Comparison of ENCODE assay signal across 1 cellular context in genomic region chr7:23539494-23539907, GRCh38.
A peak's percentile ranks its signal among the peaks of the same experiment; 100 is the strongest.
TF ChIP-seq lines count a peak whose summit lies in the region.

No MANE protein-coding gene starts in this region.

TF ChIP-seq in GM12878, 131 proteins besides CTCF, POLR2A, EP300 and RAD21 (continued from another document and continues in another):
- TF ChIP-seq ZNF592 (IDR thresholded peaks at IDR 0.05), result no peak
- no peak for TF ChIP-seq CBX3 (IDR thresholded peaks at IDR 0.05; ENCODE audit: borderline replicate concordance, low read depth)
- no peak for TF ChIP-seq CREB1 (IDR thresholded peaks at IDR 0.05; ENCODE audit: low read depth)
- TF ChIP-seq KDM1A (IDR thresholded peaks at IDR 0.05; ENCODE audit: borderline replicate concordance), result no peak
- TF ChIP-seq SREBF1 (IDR thresholded peaks at IDR 0.05; ENCODE audit: low read length), result no peak
- no peak for TF ChIP-seq E2F4 (IDR thresholded peaks at IDR 0.05; ENCODE audit: low read depth, low read length)
- TF ChIP-seq SIN3A (IDR thresholded peaks at IDR 0.05; ENCODE audit: low read depth, low read length), result no peak
- peak; percentile 81 for TF ChIP-seq SPI1 (IDR thresholded peaks at IDR 0.05; ENCODE audit: borderline replicate concordance, insufficient read depth, low read depth, low read length)
- TF ChIP-seq, protein P1, sequence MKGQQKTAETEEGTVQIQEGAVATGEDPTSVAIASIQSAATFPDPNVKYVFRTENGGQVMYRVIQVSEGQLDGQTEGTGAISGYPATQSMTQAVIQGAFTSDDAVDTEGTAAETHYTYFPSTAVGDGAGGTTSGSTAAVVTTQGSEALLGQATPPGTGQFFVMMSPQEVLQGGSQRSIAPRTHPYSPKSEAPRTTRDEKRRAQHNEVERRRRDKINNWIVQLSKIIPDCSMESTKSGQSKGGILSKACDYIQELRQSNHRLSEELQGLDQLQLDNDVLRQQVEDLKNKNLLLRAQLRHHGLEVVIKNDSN (IDR thresholded peaks at IDR 0.05; ENCODE audit: borderline replicate concordance, extremely low read length, insufficient read depth, low read depth, low read length), result no peak
- TF ChIP-seq NRF1 (conservative IDR thresholded peaks at IDR 0.05; ENCODE audit: low read depth, low read length), result no peak
- TF ChIP-seq PAX8 (IDR thresholded peaks at IDR 0.05), result no peak
- TF ChIP-seq, protein P2, sequence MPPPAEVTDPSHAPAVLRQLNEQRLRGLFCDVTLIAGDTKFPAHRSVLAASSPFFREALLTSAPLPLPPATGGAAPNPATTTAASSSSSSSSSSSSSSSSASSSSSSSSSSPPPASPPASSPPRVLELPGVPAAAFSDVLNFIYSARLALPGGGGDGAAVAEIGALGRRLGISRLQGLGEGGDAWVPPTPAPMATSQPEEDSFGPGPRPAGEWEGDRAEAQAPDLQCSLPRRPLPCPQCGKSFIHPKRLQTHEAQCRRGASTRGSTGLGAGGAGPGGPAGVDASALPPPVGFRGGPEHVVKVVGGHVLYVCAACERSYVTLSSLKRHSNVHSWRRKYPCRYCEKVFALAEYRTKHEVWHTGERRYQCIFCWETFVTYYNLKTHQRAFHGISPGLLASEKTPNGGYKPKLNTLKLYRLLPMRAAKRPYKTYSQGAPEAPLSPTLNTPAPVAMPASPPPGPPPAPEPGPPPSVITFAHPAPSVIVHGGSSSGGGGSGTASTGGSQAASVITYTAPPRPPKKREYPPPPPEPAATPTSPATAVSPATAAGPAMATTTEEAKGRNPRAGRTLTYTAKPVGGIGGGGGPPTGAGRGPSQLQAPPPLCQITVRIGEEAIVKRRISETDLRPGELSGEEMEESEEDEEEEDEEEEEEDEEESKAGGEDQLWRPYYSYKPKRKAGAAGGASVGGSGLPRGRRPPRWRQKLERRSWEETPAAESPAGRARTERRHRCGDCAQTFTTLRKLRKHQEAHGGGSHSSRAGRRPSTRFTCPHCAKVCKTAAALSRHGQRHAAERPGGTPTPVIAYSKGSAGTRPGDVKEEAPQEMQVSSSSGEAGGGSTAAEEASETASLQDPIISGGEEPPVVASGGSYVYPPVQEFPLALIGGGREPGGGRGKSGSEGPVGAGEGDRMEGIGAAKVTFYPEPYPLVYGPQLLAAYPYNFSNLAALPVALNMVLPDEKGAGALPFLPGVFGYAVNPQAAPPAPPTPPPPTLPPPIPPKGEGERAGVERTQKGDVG (CRISPR knock-in tag; IDR thresholded peaks at IDR 0.05), result no peak
- TF ChIP-seq ZZZ3 (IDR thresholded peaks at IDR 0.05; ENCODE audit: control insufficient read depth, insufficient read length, low read depth), result no peak
- no peak for TF ChIP-seq ZNF274 (IDR thresholded peaks at IDR 0.05; ENCODE audit: insufficient read depth, insufficient read length)
- no peak for TF ChIP-seq HDAC2 (IDR thresholded peaks at IDR 0.05)
- TF ChIP-seq CHD1 (IDR thresholded peaks at IDR 0.05; ENCODE audit: low read depth, low read length), result no peak
- no peak for TF ChIP-seq CEBPZ (IDR thresholded peaks at IDR 0.05; ENCODE audit: low read depth, low read length)
- TF ChIP-seq, protein P3, sequence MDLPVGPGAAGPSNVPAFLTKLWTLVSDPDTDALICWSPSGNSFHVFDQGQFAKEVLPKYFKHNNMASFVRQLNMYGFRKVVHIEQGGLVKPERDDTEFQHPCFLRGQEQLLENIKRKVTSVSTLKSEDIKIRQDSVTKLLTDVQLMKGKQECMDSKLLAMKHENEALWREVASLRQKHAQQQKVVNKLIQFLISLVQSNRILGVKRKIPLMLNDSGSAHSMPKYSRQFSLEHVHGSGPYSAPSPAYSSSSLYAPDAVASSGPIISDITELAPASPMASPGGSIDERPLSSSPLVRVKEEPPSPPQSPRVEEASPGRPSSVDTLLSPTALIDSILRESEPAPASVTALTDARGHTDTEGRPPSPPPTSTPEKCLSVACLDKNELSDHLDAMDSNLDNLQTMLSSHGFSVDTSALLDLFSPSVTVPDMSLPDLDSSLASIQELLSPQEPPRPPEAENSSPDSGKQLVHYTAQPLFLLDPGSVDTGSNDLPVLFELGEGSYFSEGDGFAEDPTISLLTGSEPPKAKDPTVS (IDR thresholded peaks at IDR 0.05; ENCODE audit: low read depth, low read length), result no peak
- no peak for TF ChIP-seq RAD51 (IDR thresholded peaks at IDR 0.05)
- TF ChIP-seq RB1 (IDR thresholded peaks at IDR 0.05; ENCODE audit: borderline replicate concordance), result no peak
- 0 out of 2 replicates have a peak, but pooled peaks have one; percentile 19 for TF ChIP-seq ATF7 (IDR thresholded peaks at IDR 0.05; ENCODE audit: low read depth)
- no peak for TF ChIP-seq POLR2AphosphoS5 (IDR thresholded peaks at IDR 0.05; ENCODE audit: low read length)
- no peak for TF ChIP-seq PBX3 (IDR thresholded peaks at IDR 0.05; ENCODE audit: insufficient replicate concordance, low read depth, low read length)
- no peak for TF ChIP-seq RBBP5 (conservative IDR thresholded peaks at IDR 0.05)
- 0 out of 2 replicates have a peak, but pooled peaks have one; percentile 26 for TF ChIP-seq MTA2 (IDR thresholded peaks at IDR 0.05; ENCODE audit: low read depth)
- TF ChIP-seq SREBF2 (IDR thresholded peaks at IDR 0.05; ENCODE audit: low read length), result no peak
- TF ChIP-seq NBN (IDR thresholded peaks at IDR 0.05), result peak; percentile 66; the same call in 1 of the 2 replicates
- no peak for TF ChIP-seq JUND (IDR thresholded peaks at IDR 0.05; ENCODE audit: low read depth, low read length)
- 0 out of 2 replicates have a peak, but pooled peaks have one; percentile 16 for TF ChIP-seq YY1 (IDR thresholded peaks at IDR 0.05; ENCODE audit: low read depth, low read length)
- TF ChIP-seq, protein P4, sequence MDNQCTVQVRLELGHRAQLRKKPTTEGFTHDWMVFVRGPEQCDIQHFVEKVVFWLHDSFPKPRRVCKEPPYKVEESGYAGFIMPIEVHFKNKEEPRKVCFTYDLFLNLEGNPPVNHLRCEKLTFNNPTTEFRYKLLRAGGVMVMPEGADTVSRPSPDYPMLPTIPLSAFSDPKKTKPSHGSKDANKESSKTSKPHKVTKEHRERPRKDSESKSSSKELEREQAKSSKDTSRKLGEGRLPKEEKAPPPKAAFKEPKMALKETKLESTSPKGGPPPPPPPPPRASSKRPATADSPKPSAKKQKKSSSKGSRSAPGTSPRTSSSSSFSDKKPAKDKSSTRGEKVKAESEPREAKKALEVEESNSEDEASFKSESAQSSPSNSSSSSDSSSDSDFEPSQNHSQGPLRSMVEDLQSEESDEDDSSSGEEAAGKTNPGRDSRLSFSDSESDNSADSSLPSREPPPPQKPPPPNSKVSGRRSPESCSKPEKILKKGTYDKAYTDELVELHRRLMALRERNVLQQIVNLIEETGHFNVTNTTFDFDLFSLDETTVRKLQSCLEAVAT (IDR thresholded peaks at IDR 0.05), result peak; percentile 19; the same call in 1 of the 2 replicates
- TF ChIP-seq, protein P5, sequence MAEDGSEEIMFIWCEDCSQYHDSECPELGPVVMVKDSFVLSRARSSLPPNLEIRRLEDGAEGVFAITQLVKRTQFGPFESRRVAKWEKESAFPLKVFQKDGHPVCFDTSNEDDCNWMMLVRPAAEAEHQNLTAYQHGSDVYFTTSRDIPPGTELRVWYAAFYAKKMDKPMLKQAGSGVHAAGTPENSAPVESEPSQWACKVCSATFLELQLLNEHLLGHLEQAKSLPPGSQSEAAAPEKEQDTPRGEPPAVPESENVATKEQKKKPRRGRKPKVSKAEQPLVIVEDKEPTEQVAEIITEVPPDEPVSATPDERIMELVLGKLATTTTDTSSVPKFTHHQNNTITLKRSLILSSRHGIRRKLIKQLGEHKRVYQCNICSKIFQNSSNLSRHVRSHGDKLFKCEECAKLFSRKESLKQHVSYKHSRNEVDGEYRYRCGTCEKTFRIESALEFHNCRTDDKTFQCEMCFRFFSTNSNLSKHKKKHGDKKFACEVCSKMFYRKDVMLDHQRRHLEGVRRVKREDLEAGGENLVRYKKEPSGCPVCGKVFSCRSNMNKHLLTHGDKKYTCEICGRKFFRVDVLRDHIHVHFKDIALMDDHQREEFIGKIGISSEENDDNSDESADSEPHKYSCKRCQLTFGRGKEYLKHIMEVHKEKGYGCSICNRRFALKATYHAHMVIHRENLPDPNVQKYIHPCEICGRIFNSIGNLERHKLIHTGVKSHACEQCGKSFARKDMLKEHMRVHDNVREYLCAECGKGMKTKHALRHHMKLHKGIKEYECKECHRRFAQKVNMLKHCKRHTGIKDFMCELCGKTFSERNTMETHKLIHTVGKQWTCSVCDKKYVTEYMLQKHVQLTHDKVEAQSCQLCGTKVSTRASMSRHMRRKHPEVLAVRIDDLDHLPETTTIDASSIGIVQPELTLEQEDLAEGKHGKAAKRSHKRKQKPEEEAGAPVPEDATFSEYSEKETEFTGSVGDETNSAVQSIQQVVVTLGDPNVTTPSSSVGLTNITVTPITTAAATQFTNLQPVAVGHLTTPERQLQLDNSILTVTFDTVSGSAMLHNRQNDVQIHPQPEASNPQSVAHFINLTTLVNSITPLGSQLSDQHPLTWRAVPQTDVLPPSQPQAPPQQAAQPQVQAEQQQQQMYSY (CRISPR knock-in tag; IDR thresholded peaks at IDR 0.05), result no peak
- 0 out of 2 replicates have a peak, but pooled peaks have one; percentile 7 for TF ChIP-seq TCF12 (IDR thresholded peaks at IDR 0.05; ENCODE audit: low read depth, low read length)
- TF ChIP-seq HDGF (IDR thresholded peaks at IDR 0.05), result no peak
- TF ChIP-seq, protein P6, sequence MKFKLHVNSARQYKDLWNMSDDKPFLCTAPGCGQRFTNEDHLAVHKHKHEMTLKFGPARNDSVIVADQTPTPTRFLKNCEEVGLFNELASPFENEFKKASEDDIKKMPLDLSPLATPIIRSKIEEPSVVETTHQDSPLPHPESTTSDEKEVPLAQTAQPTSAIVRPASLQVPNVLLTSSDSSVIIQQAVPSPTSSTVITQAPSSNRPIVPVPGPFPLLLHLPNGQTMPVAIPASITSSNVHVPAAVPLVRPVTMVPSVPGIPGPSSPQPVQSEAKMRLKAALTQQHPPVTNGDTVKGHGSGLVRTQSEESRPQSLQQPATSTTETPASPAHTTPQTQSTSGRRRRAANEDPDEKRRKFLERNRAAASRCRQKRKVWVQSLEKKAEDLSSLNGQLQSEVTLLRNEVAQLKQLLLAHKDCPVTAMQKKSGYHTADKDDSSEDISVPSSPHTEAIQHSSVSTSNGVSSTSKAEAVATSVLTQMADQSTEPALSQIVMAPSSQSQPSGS (IDR thresholded peaks at IDR 0.05; ENCODE audit: low read length), result no peak
- TF ChIP-seq MXI1 (IDR thresholded peaks at IDR 0.05; ENCODE audit: low read depth, low read length), result no peak
- TF ChIP-seq IKZF1 (conservative IDR thresholded peaks at IDR 0.05), result no peak
- TF ChIP-seq SMARCA5 (IDR thresholded peaks at IDR 0.05), result no peak
